In the genomic region with DNA sequence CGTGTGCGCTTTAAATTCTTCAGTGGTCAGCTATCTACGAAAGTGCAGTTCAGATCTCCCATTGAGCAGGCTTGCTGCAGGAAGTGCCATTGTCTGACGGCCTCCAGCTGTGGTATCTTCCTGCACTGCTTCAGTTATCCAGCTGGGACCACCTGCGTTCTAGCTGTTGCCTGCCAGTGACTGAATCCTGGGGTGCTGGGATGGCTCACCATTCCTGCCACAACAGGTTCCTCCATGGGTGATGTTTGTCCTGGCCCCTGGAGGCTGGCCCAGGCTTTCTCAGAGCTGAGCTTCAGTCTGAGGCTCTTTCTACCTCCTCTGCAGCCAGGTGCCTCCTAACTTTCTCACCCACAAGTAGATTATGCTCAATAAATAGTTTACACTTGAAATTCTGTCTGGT, we compare ENCODE assay signal across 17 cellular contexts.
"Had no signal": no experiment of that assay in that cellular context is flagged by ENCODE, and none has a peak within 500 bp of the region (broad histone marks: within the 10 kb centered on the region; RNA-seq: fewer than 3 reads in every experiment).

No MANE protein-coding gene starts in this region.

- H3K36me3 Mint-ChIP-seq: activated naive CD4-positive, alpha-beta T cell treated with anti-CD3 and anti-CD28 coated beads, Interleukin-2, amount 50 U/mL, for 72 hours had no signal

- H3K27ac ChIP-seq: esophagus squamous epithelium, vagina had no signal

- H3K27ac Mint-ChIP-seq: activated naive CD4-positive, alpha-beta T cell treated with anti-CD3 and anti-CD28 coated beads, Interleukin-2, amount 50 U/mL, for 72 hours; nephron; T-helper 1 cell treated with Interleukin-12 subunit alpha and Interleukin-12 subunit beta and Interleukin-4 antibody, amounts not matched to agents 30 μg/mL and 1 μg/mL, for 36 hours had no signal

- H3K4me1 ChIP-seq: vagina had no signal

- H3K9me3 ChIP-seq: esophagus squamous epithelium, vagina had no signal

- DNase-seq: activated CD4-positive, alpha-beta T cell treated with anti-CD3 and anti-CD28 coated beads, Interleukin-2, amount 50 U/mL, for 1 hour; activated CD4-positive, CD25-positive, alpha-beta regulatory T cell treated with anti-CD3 and anti-CD28 coated beads, Interleukin-2, amount 50 U/mL, for 72 hours; activated gamma-delta T cell treated with Interleukin-2 at 50 U/mL for 16 hours; cerebellar nuclear complex; cortex of kidney; esophagus squamous epithelium; occipital lobe; stimulated activated CD4-positive, alpha-beta T cell treated with anti-CD3 and anti-CD28 coated beads, Interleukin-12 subunit alpha, Interleukin-12 subunit beta, amount 100 ng/mL, for 4 hours; stimulated activated CD4-positive, alpha-beta T cell treated with anti-CD3 and anti-CD28 coated beads, Interleukin-1b, Interleukin-23, amount 100 ng/mL, for 48 hours; stimulated activated CD8-positive, alpha-beta memory T cell treated with anti-CD3 and anti-CD28 coated beads, Interleukin-4, amount 100 ng/mL, for 48 hours; stimulated activated naive CD8-positive, alpha-beta T cell treated with anti-CD3 and anti-CD28 coated beads, Interleukin-15, Interleukin-2, amounts not matched to agents 100 U/mL and 50 U/mL, for 24 hours; substantia nigra; trophoblast cell had no signal

- H3K4me3 Mint-ChIP-seq: nephron; T-helper 1 cell treated with Interleukin-12 subunit alpha and Interleukin-12 subunit beta and Interleukin-4 antibody, amounts not matched to agents 30 μg/mL and 1 μg/mL, for 36 hours had no signal

- H3K4me3 ChIP-seq: esophagus squamous epithelium, vagina had no signal

- H3K36me3 ChIP-seq: esophagus squamous epithelium, vagina had no signal

- H3K9me3 Mint-ChIP-seq: activated naive CD4-positive, alpha-beta T cell treated with anti-CD3 and anti-CD28 coated beads, Interleukin-2, amount 50 U/mL, for 72 hours; nephron; T-helper 1 cell treated with Interleukin-12 subunit alpha and Interleukin-12 subunit beta and Interleukin-4 antibody, amounts not matched to agents 30 μg/mL and 1 μg/mL, for 36 hours had no signal

- H3K27me3 ChIP-seq: vagina had no signal

- ATAC-seq: activated naive CD4-positive, alpha-beta T cell treated with anti-CD3 and anti-CD28 coated beads, Interleukin-2, amount 50 U/mL, for 72 hours; stimulated activated naive CD8-positive, alpha-beta T cell treated with anti-CD3 and anti-CD28 coated beads, Interleukin-15, Interleukin-2, amounts not matched to agents 100 U/mL and 50 U/mL, for 24 hours had no signal
